In the genomic region with DNA sequence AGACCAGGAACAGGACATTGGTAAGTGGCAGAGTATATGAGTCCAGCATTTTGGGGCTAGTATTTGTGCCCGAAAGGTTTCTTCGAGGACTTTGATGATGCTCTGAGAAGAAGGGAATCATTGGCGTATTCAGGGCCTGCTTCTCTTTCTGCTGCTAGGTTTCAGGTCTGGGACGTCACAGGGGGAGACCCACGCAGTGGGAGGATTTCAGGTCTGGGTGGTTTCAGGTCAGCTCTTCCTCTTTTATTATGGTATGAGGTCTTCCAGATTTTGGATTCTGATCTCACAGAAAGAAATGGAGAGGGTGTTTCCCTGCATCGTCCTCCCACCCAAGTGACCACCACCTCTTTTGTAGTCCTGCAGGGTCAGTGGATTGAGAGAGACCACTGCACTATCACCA, we compare ENCODE assay signal across 16 cellular contexts.
DNase-seq lines count a peak whose midpoint lies in the region; ATAC-seq and TF ChIP-seq lines count a peak whose summit lies in the region.
"Had no signal": no experiment of that assay in that cellular context is flagged by ENCODE, and none has a peak within 500 bp of the region (broad histone marks: within the 10 kb centered on the region; RNA-seq: fewer than 3 reads in every experiment).

No MANE protein-coding gene starts in this region.

- H3K36me3 Mint-ChIP-seq in nephron progenitor cell (ENCODE audit: low read depth), result peaks cover 17% of the 10 kb centered on the region
- peaks cover 14 to 31% of the 10 kb centered on the region in 2 donors for H3K36me3 Mint-ChIP-seq in stimulated activated naive B cell treated with anti-CD40 and anti-IgM and Interleukin-4, amounts not matched to agents 10 μg/mL and 1 μg/mL and 100 μg/mL, for 72 hours
- H3K36me3 Mint-ChIP-seq in activated T-cell treated with anti-CD3 and anti-CD28 coated beads, Interleukin-2, amount 50 U/mL, for 72 hours (ENCODE audit: insufficient read depth in 2 of 2), result no peaks in the 10 kb centered on the region

- no peak overlapping the region for H3K9ac ChIP-seq in OCI-LY3 (ENCODE audit: low read length)

- no peaks in the 10 kb centered on the region for H3K4me1 Mint-ChIP-seq in nephron progenitor cell
- peaks cover 8 to 13% of the 10 kb centered on the region in 2 donors for H3K4me1 Mint-ChIP-seq in stimulated activated naive B cell treated with anti-CD40 and anti-IgM and Interleukin-4, amounts not matched to agents 10 μg/mL and 1 μg/mL and 100 μg/mL, for 72 hours
- H3K4me1 Mint-ChIP-seq in activated T-cell treated with anti-CD3 and anti-CD28 coated beads, Interleukin-2, amount 50 U/mL, for 72 hours (ENCODE audit: low read depth), result peaks cover 3% of the 10 kb centered on the region
- H3K4me1 Mint-ChIP-seq: CD4-positive, alpha-beta memory T cell had no signal

- ATAC-seq in stimulated activated naive B cell treated with anti-CD40 and anti-IgM and Interleukin-4, amounts not matched to agents 10 μg/mL and 1 μg/mL and 100 μg/mL, for 72 hours (replicated peaks), result peak; percentile 52 to 76
- no peak for ATAC-seq in activated T-cell treated with anti-CD3 and anti-CD28 coated beads, Interleukin-2, amount 50 U/mL, for 72 hours (replicated peaks in 1 of 2)
- no peak for ATAC-seq in HG02884 (IDR thresholded peaks at IDR 0.05; ENCODE audit: unreplicated experiment)
- ATAC-seq in HG03439 (IDR thresholded peaks at IDR 0.05; ENCODE audit: unreplicated experiment), result no peak
- ATAC-seq: GM23338, HCT116 had no signal

- peaks cover 10% of the 10 kb centered on the region for H3K4me1 ChIP-seq in OCI-LY3 (ENCODE audit: low read length)

- no peaks in the 10 kb centered on the region for H3K27me3 Mint-ChIP-seq in nephron progenitor cell (ENCODE audit: low read depth, poor library complexity)
- no peaks in the 10 kb centered on the region for H3K27me3 Mint-ChIP-seq in stimulated activated naive B cell treated with anti-CD40 and anti-IgM and Interleukin-4, amounts not matched to agents 10 μg/mL and 1 μg/mL and 100 μg/mL, for 72 hours
- no peaks in the 10 kb centered on the region for H3K27me3 Mint-ChIP-seq in activated T-cell treated with anti-CD3 and anti-CD28 coated beads, Interleukin-2, amount 50 U/mL, for 72 hours (ENCODE audit: low read depth)
- H3K27me3 Mint-ChIP-seq: CD4-positive, alpha-beta memory T cell had no signal

- H3K27ac Mint-ChIP-seq in nephron progenitor cell, result peak overlapping the region; percentile 51
- H3K27ac Mint-ChIP-seq in stimulated activated naive B cell treated with anti-CD40 and anti-IgM and Interleukin-4, amounts not matched to agents 10 μg/mL and 1 μg/mL and 100 μg/mL, for 72 hours, result no peak overlapping the region
- no peak overlapping the region for H3K27ac Mint-ChIP-seq in activated T-cell treated with anti-CD3 and anti-CD28 coated beads, Interleukin-2, amount 50 U/mL, for 72 hours
- H3K27ac Mint-ChIP-seq: CD4-positive, alpha-beta memory T cell; GM23338 had no signal

- H3K4me2 ChIP-seq in OCI-LY3 (ENCODE audit: low read length), result 0 out of 2 replicates have a peak overlapping the region, but pooled peaks have one; percentile 1
- H3K4me2 ChIP-seq: GM23338 had no signal

- H3K27ac ChIP-seq in OCI-LY3 (ENCODE audit: low read length), result no peak overlapping the region

- H3K9me3 ChIP-seq in OCI-LY3 (ENCODE audit: insufficient read depth, low read length), result no peaks in the 10 kb centered on the region

- H4K20me1 ChIP-seq in OCI-LY3 (ENCODE audit: insufficient read depth, low read length), result no peaks in the 10 kb centered on the region

- H3K36me3 ChIP-seq in OCI-LY3 (replicated peaks; ENCODE audit: low read depth, low read length), result no peaks in the 10 kb centered on the region

- H3K9me3 Mint-ChIP-seq in nephron progenitor cell, result no peaks in the 10 kb centered on the region
- no peaks in the 10 kb centered on the region for H3K9me3 Mint-ChIP-seq in stimulated activated naive B cell treated with anti-CD40 and anti-IgM and Interleukin-4, amounts not matched to agents 10 μg/mL and 1 μg/mL and 100 μg/mL, for 72 hours
- H3K9me3 Mint-ChIP-seq in activated T-cell treated with anti-CD3 and anti-CD28 coated beads, Interleukin-2, amount 50 U/mL, for 72 hours, result no peaks in the 10 kb centered on the region
- H3K9me3 Mint-ChIP-seq: GM23338, H9 had no signal

- no peak for DNase-seq in nephron progenitor cell
- no peak for DNase-seq in stimulated activated naive B cell treated with anti-CD40 and anti-IgM and Interleukin-4, amounts not matched to agents 10 μg/mL and 1 μg/mL and 100 μg/mL, for 72 hours
- no peak for DNase-seq in activated T-cell treated with anti-CD3 and anti-CD28 coated beads, Interleukin-2, amount 50 U/mL, for 72 hours
- DNase-seq: C1 segment of cervical spinal cord; Calu3; CD4-positive, alpha-beta memory T cell; COR-L47; DMS53; DMS79 treated with DMSO at 0.1 percent for 48 hours; GF-D8; H9 had no signal

- H3K27me3 ChIP-seq in OCI-LY3 (ENCODE audit: low read depth, low read length), result no peaks in the 10 kb centered on the region

- TF ChIP-seq CTCF in OCI-LY3 (IDR thresholded peaks at IDR 0.05; ENCODE audit: low read depth, low read length), result no peak
- TF ChIP-seq CTCF in nephron progenitor cell (IDR thresholded peaks at IDR 0.05), result no peak

- no peak overlapping the region for H3K4me3 ChIP-seq in OCI-LY3 (ENCODE audit: low read length)
- H3K4me3 ChIP-seq: GM23338 had no signal

- H3K4me3 Mint-ChIP-seq in nephron progenitor cell, result no peak overlapping the region
- no peak overlapping the region for H3K4me3 Mint-ChIP-seq in stimulated activated naive B cell treated with anti-CD40 and anti-IgM and Interleukin-4, amounts not matched to agents 10 μg/mL and 1 μg/mL and 100 μg/mL, for 72 hours
- H3K4me3 Mint-ChIP-seq in activated T-cell treated with anti-CD3 and anti-CD28 coated beads, Interleukin-2, amount 50 U/mL, for 72 hours, result no peak overlapping the region
- H3K4me3 Mint-ChIP-seq: CD4-positive, alpha-beta memory T cell; GM23338; H9 had no signal

- no peaks in the 10 kb centered on the region for H3K79me2 ChIP-seq in OCI-LY3 (ENCODE audit: low read length)

- H2AFZ ChIP-seq in OCI-LY3 (ENCODE audit: low read depth, low read length), result no peak overlapping the region
- H2AFZ ChIP-seq: GM23338 had no signal

Comparison
In these comparisons a context has a peak if more than half of its experiments do, and no peak if none do; other contexts are left out.
1. ATAC-seq: peak in stimulated activated naive B cell treated with anti-CD40 and anti-IgM and Interleukin-4, amounts not matched to agents 10 μg/mL and 1 μg/mL and 100 μg/mL, for 72 hours (2 of 2); none in activated T-cell treated with anti-CD3 and anti-CD28 coated beads, Interleukin-2, amount 50 U/mL, for 72 hours (0 of 2), HG02884 (single experiment) and HG03439 (single experiment).